In genomic region chr16:59212492-59213024, GRCh38 we compare ENCODE assay signal across 22 cellular contexts.
DNase-seq lines count a peak whose midpoint lies in the region; ATAC-seq and TF ChIP-seq lines count a peak whose summit lies in the region.
"Had no signal": no experiment of that assay in that cellular context is flagged by ENCODE, and none has a peak within 500 bp of the region (broad histone marks: within the 10 kb centered on the region; RNA-seq: fewer than 3 reads in every experiment).

No MANE protein-coding gene starts in this region.

- H3K4me3 ChIP-seq in choroid plexus epithelial cell (ENCODE audit: low read depth, low read length) (no peak overlapping the region), trophoblast cell (ENCODE audit: low read depth, low read length) (no peak overlapping the region)
- H3K4me3 ChIP-seq: MG63, SK-N-MC had no signal

- CTCF ChIA-PET in activated naive CD4-positive, alpha-beta T cell treated with anti-CD3 and anti-CD28 coated beads, Interleukin-2, amount 10 ng/mL, durations not matched to agents 7 days and 5 days (lab: Charles Lee) = no interaction called here

- H2BK5ac ChIP-seq in trophoblast cell (ENCODE audit: low read depth, low read length, poor library complexity) = no peak overlapping the region

- no peak overlapping the region for H2AFZ ChIP-seq in trophoblast cell (ENCODE audit: insufficient read depth, low read length, poor library complexity)

- no peaks in the 10 kb centered on the region for H3K36me3 ChIP-seq in trophoblast cell (ENCODE audit: control insufficient read depth in 1 of 2, insufficient read depth in 2 of 2, low read length in 2 of 2)
- H3K36me3 ChIP-seq: MG63 had no signal

- peaks cover 0 to 13% of the 10 kb centered on the region in 2 donors for H3K9me3 Mint-ChIP-seq in activated naive CD4-positive, alpha-beta T cell treated with anti-CD3 and anti-CD28 coated beads, Interleukin-2, amount 50 U/mL, for 72 hours
- H3K9me3 Mint-ChIP-seq in activated naive CD4-positive, alpha-beta T cell treated with anti-CD3 and anti-CD28 coated beads, Interleukin-2, amount 10 ng/mL, durations not matched to agents 7 days and 5 days = no peaks in the 10 kb centered on the region

- H2BK120ac ChIP-seq in trophoblast cell (ENCODE audit: insufficient read depth, low read length, poor library complexity) = no peak overlapping the region

- H3K36me3 Mint-ChIP-seq in activated naive CD4-positive, alpha-beta T cell treated with anti-CD3 and anti-CD28 coated beads, Interleukin-2, amount 50 U/mL, for 72 hours = peaks cover 0 to 5% of the 10 kb centered on the region in 2 donors
- no peaks in the 10 kb centered on the region for H3K36me3 Mint-ChIP-seq in activated naive CD4-positive, alpha-beta T cell treated with anti-CD3 and anti-CD28 coated beads, Interleukin-2, amount 10 ng/mL, durations not matched to agents 7 days and 5 days
- H3K36me3 Mint-ChIP-seq: CD14-positive monocyte had no signal

- no CpG with 5 or more reads among the region's 1 CpG for WGBS in trophoblast cell (ENCODE audit: extremely low coverage, insufficient coverage, insufficient read length)

- no peak overlapping the region for H3K18ac ChIP-seq in trophoblast cell (ENCODE audit: low read length)

- no peak overlapping the region for H4K8ac ChIP-seq in trophoblast cell (ENCODE audit: low read depth, low read length)

- no peak overlapping the region for H3K4ac ChIP-seq in trophoblast cell (ENCODE audit: low read depth, low read length)

- no peaks in the 10 kb centered on the region for H3K79me1 ChIP-seq in trophoblast cell (ENCODE audit: low read length)

- no peak overlapping the region for H3K14ac ChIP-seq in trophoblast cell (ENCODE audit: low read length)

- H2AK5ac ChIP-seq in trophoblast cell (ENCODE audit: low read length) = no peak overlapping the region

- no peak for TF ChIP-seq CTCF in choroid plexus epithelial cell (conservative IDR thresholded peaks at IDR 0.05; ENCODE audit: low read depth, low read length)

- no peak overlapping the region for H2BK12ac ChIP-seq in trophoblast cell (ENCODE audit: low read length)

- H3K27me3 ChIP-seq in trophoblast cell (ENCODE audit: insufficient read depth, low read length) = no peaks in the 10 kb centered on the region
- H3K27me3 ChIP-seq: MG63 had no signal

- no peak overlapping the region for H3K9ac ChIP-seq in trophoblast cell (ENCODE audit: low read length)

- no peak for DNase-seq in activated naive CD4-positive, alpha-beta T cell treated with anti-CD3 and anti-CD28 coated beads, Interleukin-2, amount 50 U/mL, for 72 hours (ENCODE audit: low spot score in 2 of 2)
- DNase-seq in activated naive CD4-positive, alpha-beta T cell treated with anti-CD3 and anti-CD28 coated beads, Interleukin-2, amount 10 ng/mL, durations not matched to agents 7 days and 5 days = no peak
- DNase-seq in NOMO-1 treated with dmso at 0.1 percent for 144 hours (lab: John Stamatoyannopoulos, UW; ENCODE audit: unreplicated experiment) (peak; percentile 26), choroid plexus epithelial cell (ENCODE audit: low read depth) (peak; percentile 18), NCI-H1092 (lab: John Stamatoyannopoulos, UW) (no peak), trophoblast cell (no peak), Kasumi-1 (lab: John Stamatoyannopoulos, UW) (no peak)
- DNase-seq: IMR-90, MG63, NCI-H1105 treated with DMSO at 0.1 percent for 48 hours, NCI-H2081, NCI-H2171, NCI-H524 treated with DMSO at 0.1 percent for 48 hours, NCI-H82, PC-3, Right ventricle myocardium superior, SW 1271 had no signal

- H3K27ac Mint-ChIP-seq in activated naive CD4-positive, alpha-beta T cell treated with anti-CD3 and anti-CD28 coated beads, Interleukin-2, amount 50 U/mL, for 72 hours = no peak overlapping the region
- H3K27ac Mint-ChIP-seq in activated naive CD4-positive, alpha-beta T cell treated with anti-CD3 and anti-CD28 coated beads, Interleukin-2, amount 10 ng/mL, durations not matched to agents 7 days and 5 days = no peak overlapping the region
- H3K27ac Mint-ChIP-seq: B cell, CD14-positive monocyte had no signal

- no peak overlapping the region for H3K4me3 Mint-ChIP-seq in activated naive CD4-positive, alpha-beta T cell treated with anti-CD3 and anti-CD28 coated beads, Interleukin-2, amount 10 ng/mL, durations not matched to agents 7 days and 5 days
- H3K4me3 Mint-ChIP-seq: B cell, CD14-positive monocyte had no signal

- H3K23ac ChIP-seq in trophoblast cell (ENCODE audit: low read length) = no peak overlapping the region

- no peak overlapping the region for H3K27ac ChIP-seq in trophoblast cell (ENCODE audit: low read depth, low read length)
- H3K27ac ChIP-seq: SK-N-MC had no signal

- no peak overlapping the region for H4K12ac ChIP-seq in trophoblast cell (ENCODE audit: low read depth, low read length)

- peaks cover 0 to 2% of the 10 kb centered on the region in 2 experiments for H3K4me1 ChIP-seq in trophoblast cell (ENCODE audit: control insufficient read depth in 1 of 2, insufficient read depth in 2 of 2, low read length in 2 of 2)

- no peaks in the 10 kb centered on the region for H3K4me1 Mint-ChIP-seq in activated naive CD4-positive, alpha-beta T cell treated with anti-CD3 and anti-CD28 coated beads, Interleukin-2, amount 10 ng/mL, durations not matched to agents 7 days and 5 days
- H3K4me1 Mint-ChIP-seq: B cell had no signal

- H3K79me2 ChIP-seq in trophoblast cell (ENCODE audit: control insufficient read depth, insufficient read depth, low read length, poor library complexity) = no peaks in the 10 kb centered on the region

- peak; percentile 64 to 94 for ATAC-seq in activated naive CD4-positive, alpha-beta T cell treated with anti-CD3 and anti-CD28 coated beads, Interleukin-2, amount 50 U/mL, for 72 hours
- ATAC-seq in HG02610 (IDR thresholded peaks at IDR 0.05; ENCODE audit: unreplicated experiment) = no peak
- ATAC-seq: HCT116, PC-3 had no signal

- no peaks in the 10 kb centered on the region for H3K9me3 ChIP-seq in trophoblast cell (ENCODE audit: insufficient read depth, low read depth, low read length)
- H3K9me3 ChIP-seq: MG63 had no signal

- H3K27me3 Mint-ChIP-seq in activated naive CD4-positive, alpha-beta T cell treated with anti-CD3 and anti-CD28 coated beads, Interleukin-2, amount 10 ng/mL, durations not matched to agents 7 days and 5 days = no peaks in the 10 kb centered on the region
- H3K27me3 Mint-ChIP-seq: B cell had no signal

- H3K4me2 ChIP-seq in trophoblast cell (ENCODE audit: low read length) = no peak overlapping the region

- no peak overlapping the region for H4K91ac ChIP-seq in trophoblast cell (ENCODE audit: low read depth, low read length)

Comparison
In these comparisons a context has a peak if more than half of its experiments do, and no peak if none do; other contexts are left out.
1. DNase-seq: peak in NOMO-1 treated with dmso at 0.1 percent for 144 hours (single experiment) and choroid plexus epithelial cell (single experiment); none in activated naive CD4-positive, alpha-beta T cell treated with anti-CD3 and anti-CD28 coated beads, Interleukin-2, amount 50 U/mL, for 72 hours (0 of 2), activated naive CD4-positive, alpha-beta T cell treated with anti-CD3 and anti-CD28 coated beads, Interleukin-2, amount 10 ng/mL, durations not matched to agents 7 days and 5 days (single experiment), NCI-H1092 (single experiment), trophoblast cell (0 of 2) and Kasumi-1 (0 of 2).